In genomic region chr17:68511671-68512246, GRCh38 we compare ENCODE assay signal across 1 cellular context.
TF ChIP-seq lines count a peak whose summit lies in the region.

No MANE protein-coding gene starts in this region.

TF ChIP-seq in HepG2, 621 proteins besides CTCF, POLR2A, EP300 and RAD21 (continued from another document):
- TF ChIP-seq MTERF4 (CRISPR knock-in tag; IDR thresholded peaks at IDR 0.05) (peak; percentile 93), SNAI1 (CRISPR knock-in tag; IDR thresholded peaks at IDR 0.05; ENCODE audit: borderline replicate concordance) (no peak), CC2D1A (CRISPR knock-in tag; IDR thresholded peaks at IDR 0.05) (no peak), RAD51 (IDR thresholded peaks at IDR 0.05; ENCODE audit: borderline replicate concordance) (no peak; the same call in 1 of the 2 replicates), POLR2G (IDR thresholded peaks at IDR 0.05; ENCODE audit: low read depth, low read length) (peak; percentile 63), RELA (CRISPR knock-in tag; IDR thresholded peaks at IDR 0.05) (no peak; the same call in 1 of the 2 replicates), HNF4A (CRISPR knock-in tag; IDR thresholded peaks at IDR 0.05) (no peak), ZSCAN21 (CRISPR knock-in tag; IDR thresholded peaks at IDR 0.05; ENCODE audit: borderline replicate concordance) (0 out of 2 replicates have a peak, but pooled peaks have one; percentile 44), ZNF563 (CRISPR knock-in tag; IDR thresholded peaks at IDR 0.05) (peak; percentile 88; the same call in 1 of the 2 replicates)
